In the genomic region with DNA sequence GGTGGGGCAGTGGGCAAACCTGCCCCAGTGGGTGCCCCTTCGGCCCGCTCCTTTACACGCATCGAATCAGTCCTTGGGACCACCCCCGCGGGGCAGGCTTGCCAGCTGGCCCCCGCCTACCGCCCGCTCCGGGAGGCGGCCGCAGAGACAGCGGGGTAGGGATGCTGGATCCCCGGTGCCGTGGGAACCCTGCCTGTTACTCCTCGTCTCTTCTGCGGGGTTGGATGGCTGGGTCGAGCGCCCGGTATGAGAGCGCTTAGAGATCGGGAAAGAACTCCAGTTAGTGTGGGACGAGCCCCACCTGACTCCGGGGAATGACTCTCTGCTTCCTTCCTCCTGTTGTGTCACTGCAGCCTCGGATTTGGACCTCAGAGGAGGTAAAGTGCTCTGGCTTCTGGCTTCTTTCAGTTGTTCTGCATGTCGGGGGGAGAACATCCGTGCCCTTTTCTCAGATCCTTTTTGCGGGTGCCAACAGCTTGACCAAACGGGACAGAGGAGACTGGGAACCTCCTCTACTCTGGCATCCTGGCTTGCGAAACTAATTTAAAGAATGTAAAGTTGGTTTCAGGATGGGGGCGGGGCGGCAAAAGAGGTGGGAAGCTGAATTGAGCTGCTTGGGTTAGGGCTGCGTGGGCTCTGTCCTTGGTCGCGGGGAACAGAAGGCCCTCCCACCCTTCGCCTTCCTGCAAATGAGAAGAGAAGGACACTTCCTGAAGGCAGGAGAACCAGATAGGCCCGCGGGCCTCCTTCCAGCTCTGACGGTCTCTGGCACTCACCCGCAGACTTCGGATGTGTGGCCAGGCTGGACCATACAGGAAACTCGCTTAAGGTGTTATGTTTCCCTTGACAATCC, we compare ENCODE assay signal across 7 cellular contexts. TPM values are rescaled to one million over a fixed set of nuclear protein-coding genes. Genes with fewer than 3 reads are reported as not detected.
A peak's percentile ranks its signal among the peaks of the same experiment; 100 is the strongest.
DNase-seq lines count a peak whose midpoint lies in the region; ATAC-seq and TF ChIP-seq lines count a peak whose summit lies in the region.

No MANE protein-coding gene starts in this region.

- POLR2A ChIA-PET in activated CD8-positive, alpha-beta T cell treated with anti-CD3 and anti-CD28 coated beads for 36 hours (lab: Charles Lee): interaction anchor here (0.7 to 2.5 kb wide), 6 partner anchors 10 to 28 kb away, joined by 3 to 7 read pairs (median 4); no protein-coding TSS in a partner anchor

- CTCF ChIA-PET in activated CD8-positive, alpha-beta T cell treated with anti-CD3 and anti-CD28 coated beads for 36 hours (lab: Charles Lee): interaction anchor here (0.9 to 6.5 kb wide), 4 partner anchors 9 to 113 kb away, joined by 3 to 35 read pairs (median 3); no protein-coding TSS in a partner anchor

- no peaks in the 10 kb centered on the region for H3K9me3 Mint-ChIP-seq in activated CD8-positive, alpha-beta T cell treated with anti-CD3 and anti-CD28 coated beads for 36 hours
- no peaks in the 10 kb centered on the region for H3K9me3 Mint-ChIP-seq in natural killer cell

- ATAC-seq in activated CD8-positive, alpha-beta T cell treated with anti-CD3 and anti-CD28 coated beads for 36 hours: no peak
- ATAC-seq in natural killer cell: no peak
- no peak for ATAC-seq in GM19397 (IDR thresholded peaks at IDR 0.05; ENCODE audit: unreplicated experiment)

- peak overlapping the region; percentile 75 for H3K4me3 Mint-ChIP-seq in activated CD8-positive, alpha-beta T cell treated with anti-CD3 and anti-CD28 coated beads for 36 hours
- H3K4me3 Mint-ChIP-seq in natural killer cell: peak overlapping the region; percentile 88

- H3K4me3 ChIP-seq in H7 (ENCODE audit: insufficient read depth, low read depth, low read length): peak overlapping the region; percentile 59

- intact Hi-C loops in activated CD8-positive, alpha-beta T cell treated with anti-CD3 and anti-CD28 coated beads for 36 hours (cut with micrococcal nuclease): loop anchor here (10.0 kb wide), 1 partner anchor 87 kb away; no protein-coding TSS in a partner anchor
- intact Hi-C loops in natural killer cell (cut with micrococcal nuclease): no loop called here

- peaks cover 48% of the 10 kb centered on the region for H3K4me1 Mint-ChIP-seq in activated CD8-positive, alpha-beta T cell treated with anti-CD3 and anti-CD28 coated beads for 36 hours (ENCODE audit: low read depth)
- peaks cover 24 to 30% of the 10 kb centered on the region in 2 donors for H3K4me1 Mint-ChIP-seq in natural killer cell

- no peak for TF ChIP-seq CTCF in activated CD8-positive, alpha-beta T cell treated with anti-CD3 and anti-CD28 coated beads for 36 hours (IDR thresholded peaks at IDR 0.05)
- TF ChIP-seq CTCF in natural killer cell (IDR thresholded peaks at IDR 0.05): no peak

- peaks cover 52% of the 10 kb centered on the region for H3K36me3 Mint-ChIP-seq in activated CD8-positive, alpha-beta T cell treated with anti-CD3 and anti-CD28 coated beads for 36 hours (ENCODE audit: low read depth)
- H3K36me3 Mint-ChIP-seq in natural killer cell: no peaks in the 10 kb centered on the region

- H3K27me3 Mint-ChIP-seq in activated CD8-positive, alpha-beta T cell treated with anti-CD3 and anti-CD28 coated beads for 36 hours: peaks cover 22% of the 10 kb centered on the region
- H3K27me3 Mint-ChIP-seq in natural killer cell (ENCODE audit: low read depth in 2 of 2): peaks cover 52 to 92% of the 10 kb centered on the region in 2 donors

- H3K27me3 ChIP-seq in H7 (ENCODE audit: control insufficient read depth, insufficient read depth, low read length): peaks cover 49% of the 10 kb centered on the region

- H3K36me3 ChIP-seq in H7 (replicated peaks; ENCODE audit: control insufficient read depth, insufficient read depth, low read length): no peaks in the 10 kb centered on the region

- peak; percentile 70 for DNase-seq in H7
- peak; percentile 33 for DNase-seq in activated CD8-positive, alpha-beta T cell treated with anti-CD3 and anti-CD28 coated beads for 36 hours
- peak; percentile 9 for DNase-seq in fibroblast of the conjunctiva (ENCODE audit: low read depth)
- no peak for DNase-seq in natural killer cell
- DNase-seq in pons (ENCODE audit: low spot score): no peak
- DNase-seq in NCI-H1436 (lab: John Stamatoyannopoulos, UW): no peak

- peak overlapping the region; percentile 66 for H3K27ac Mint-ChIP-seq in activated CD8-positive, alpha-beta T cell treated with anti-CD3 and anti-CD28 coated beads for 36 hours
- H3K27ac Mint-ChIP-seq in natural killer cell: peak overlapping the region in 1 of 2 donors; percentile 2

RNA-seq across cellular contexts. Expression of gene LAYN, which starts 0.9 kb away (rescaled TPM):
- total RNA-seq in H7 (2014; rRNA removed; shearing (Covaris generic)): 1.0 and 1.2 TPM in 2 replicates
- 10 to 100 TPM; 92.2 to 93.7 TPM for total RNA-seq in activated CD8-positive, alpha-beta T cell treated with anti-CD3 and anti-CD28 coated beads for 36 hours
- total RNA-seq in natural killer cell: 1 to 10 TPM in 1 of 3 donors, under 1 TPM in 1, not detected in 1; 0.94 to 1.8 TPM

RNA-seq across cellular contexts. Expression of gene HOATZ, which starts 26.9 kb away (rescaled TPM):
- total RNA-seq in H7 (2014; rRNA removed; shearing (Covaris generic)): not detected in 2 replicates
- total RNA-seq in activated CD8-positive, alpha-beta T cell treated with anti-CD3 and anti-CD28 coated beads for 36 hours: not detected
- total RNA-seq in natural killer cell: not detected

RNA-seq across cellular contexts. Expression of gene BTG4, which starts 29.2 kb away (rescaled TPM):
- not detected in 2 replicates for total RNA-seq in H7 (2014; rRNA removed; shearing (Covaris generic))
- under 1 TPM; 0.36 to 0.98 TPM for total RNA-seq in activated CD8-positive, alpha-beta T cell treated with anti-CD3 and anti-CD28 coated beads for 36 hours
- total RNA-seq in natural killer cell: not detected

Comparison
In these comparisons a context has a peak if more than half of its experiments do, and no peak if none do; other contexts are left out.
1. DNase-seq: peak in H7 (single experiment), activated CD8-positive, alpha-beta T cell treated with anti-CD3 and anti-CD28 coated beads for 36 hours (single experiment) and fibroblast of the conjunctiva (single experiment); none in natural killer cell (single experiment), pons (single experiment) and NCI-H1436 (single experiment).
2. RNA of gene LAYN, which starts 0.9 kb away (total RNA-seq): 92.2 to 93.7 TPM in activated CD8-positive, alpha-beta T cell treated with anti-CD3 and anti-CD28 coated beads for 36 hours; 1.0 to 1.2 TPM in H7 and 0.94 to 1.8 TPM in natural killer cell; every median in the first group is over 10 times any median in the second.